In genomic region chr9:124297915-124298645, GRCh38 we compare ENCODE assay signal across 1 cellular context.
TF ChIP-seq lines count a peak whose summit lies in the region.

No MANE protein-coding gene starts in this region.

TF ChIP-seq in IMR-90, 13 proteins besides CTCF, POLR2A, EP300 and RAD21 (continued from another document):
- no peak for TF ChIP-seq ELK1 (IDR thresholded peaks at IDR 0.05; ENCODE audit: borderline replicate concordance, low read depth, low read length)
- TF ChIP-seq NFE2L2 (IDR thresholded peaks at IDR 0.05; ENCODE audit: low read depth, low read length): no peak
